Comparison of ENCODE assay signal across 29 cellular contexts in the genomic region with DNA sequence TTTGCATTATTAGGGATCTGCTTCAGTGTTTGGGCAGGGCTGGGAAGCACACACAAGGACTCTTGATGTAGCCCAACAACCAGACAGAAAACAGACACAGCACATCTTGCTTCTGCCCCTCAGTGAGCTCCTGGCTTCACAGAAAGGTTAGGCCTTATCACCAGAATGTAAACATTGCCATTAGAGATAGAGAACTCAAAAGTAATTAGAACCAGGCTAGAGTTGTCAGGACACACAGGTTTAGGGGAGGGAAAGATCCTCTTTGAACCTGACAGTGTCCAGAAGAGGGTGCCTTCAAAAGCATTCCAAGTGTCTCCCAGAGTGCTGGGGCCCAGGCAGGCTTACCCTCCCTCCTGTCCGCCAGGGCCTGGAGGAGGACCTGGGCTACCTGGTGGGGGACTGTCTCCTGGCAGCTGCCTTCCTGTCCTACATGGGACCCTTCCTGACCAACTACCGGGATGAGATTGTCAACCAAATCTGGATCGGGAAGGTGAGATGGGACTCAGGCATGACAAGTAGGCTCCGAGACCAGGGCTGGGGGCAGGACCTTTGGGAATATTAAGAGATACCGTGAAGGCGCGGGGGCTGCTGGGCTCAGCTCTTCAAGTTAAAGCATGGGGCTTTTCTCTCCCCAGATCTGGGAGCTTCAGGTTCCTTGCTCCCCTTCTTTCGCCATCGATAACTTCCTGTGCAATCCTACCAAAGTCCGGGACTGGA. TPM values are rescaled to one million over a fixed set of nuclear protein-coding genes. Genes with fewer than 3 reads are reported as not detected.
"Had no signal": no experiment of that assay in that cellular context is flagged by ENCODE, and none has a peak within 500 bp of the region (broad histone marks: within the 10 kb centered on the region; RNA-seq: fewer than 3 reads in every experiment).

No MANE protein-coding gene starts in this region.

- H3K36me3 Mint-ChIP-seq: activated naive CD4-positive, alpha-beta T cell treated with anti-CD3 and anti-CD28 coated beads, Interleukin-2, amount 50 U/mL, for 24 hours; naive thymus-derived CD4-positive, alpha-beta T cell; WTC11 had no signal

- H3K9me3 Mint-ChIP-seq: activated CD4-positive, alpha-beta memory T cell treated with anti-CD3 and anti-CD28 coated beads, Interleukin-2, amount 10 ng/mL, durations not matched to agents 7 days and 5 days; activated CD4-positive, alpha-beta T cell treated with anti-CD3 and anti-CD28 coated beads, Interleukin-2, amount 10 ng/mL, durations not matched to agents 7 days and 5 days; activated naive CD4-positive, alpha-beta T cell treated with anti-CD3 and anti-CD28 coated beads, Interleukin-2, amount 50 U/mL, for 24 hours; activated naive CD8-positive, alpha-beta T cell treated with anti-CD3 and anti-CD28 coated beads, Interleukin-2, amount 50 U/mL, for 24 hours; activated T-cell treated with anti-CD3 and anti-CD28 coated beads, Interleukin-2, amount 50 U/mL, for 24 hours; central memory CD8-positive, alpha-beta T cell; naive thymus-derived CD4-positive, alpha-beta T cell; WTC11 had no signal

- H3K27me3 Mint-ChIP-seq: activated CD4-positive, alpha-beta T cell treated with anti-CD3 and anti-CD28 coated beads, Interleukin-2, amount 10 ng/mL, durations not matched to agents 7 days and 5 days; activated naive CD4-positive, alpha-beta T cell treated with anti-CD3 and anti-CD28 coated beads, Interleukin-2, amount 50 U/mL, for 24 hours; activated naive CD8-positive, alpha-beta T cell treated with anti-CD3 and anti-CD28 coated beads, Interleukin-2, amount 50 U/mL, for 24 hours; activated T-cell treated with anti-CD3 and anti-CD28 coated beads, Interleukin-2, amount 50 U/mL, for 24 hours; central memory CD8-positive, alpha-beta T cell had no signal

- H3K27me3 ChIP-seq: breast epithelium, dorsolateral prefrontal cortex, right atrium auricular region, tibial nerve had no signal

- H3K27ac ChIP-seq: breast epithelium, dorsolateral prefrontal cortex, gastroesophageal sphincter, parathyroid adenoma, right atrium auricular region, tibial nerve had no signal

- H3K27ac Mint-ChIP-seq: activated CD4-positive, alpha-beta memory T cell treated with anti-CD3 and anti-CD28 coated beads, Interleukin-2, amount 10 ng/mL, durations not matched to agents 7 days and 5 days; activated CD4-positive, alpha-beta T cell treated with anti-CD3 and anti-CD28 coated beads, Interleukin-2, amount 10 ng/mL, durations not matched to agents 7 days and 5 days; activated naive CD4-positive, alpha-beta T cell treated with anti-CD3 and anti-CD28 coated beads, Interleukin-2, amount 50 U/mL, for 24 hours; activated naive CD8-positive, alpha-beta T cell treated with anti-CD3 and anti-CD28 coated beads, Interleukin-2, amount 50 U/mL, for 24 hours; activated T-cell treated with anti-CD3 and anti-CD28 coated beads, Interleukin-2, amount 50 U/mL, for 24 hours; naive thymus-derived CD4-positive, alpha-beta T cell; WTC11 had no signal

- H3K4me1 Mint-ChIP-seq: activated CD4-positive, alpha-beta memory T cell treated with anti-CD3 and anti-CD28 coated beads, Interleukin-2, amount 10 ng/mL, durations not matched to agents 7 days and 5 days; activated CD4-positive, alpha-beta T cell treated with anti-CD3 and anti-CD28 coated beads, Interleukin-2, amount 10 ng/mL, durations not matched to agents 7 days and 5 days; activated naive CD4-positive, alpha-beta T cell treated with anti-CD3 and anti-CD28 coated beads, Interleukin-2, amount 50 U/mL, for 24 hours; activated naive CD8-positive, alpha-beta T cell treated with anti-CD3 and anti-CD28 coated beads, Interleukin-2, amount 50 U/mL, for 24 hours; central memory CD8-positive, alpha-beta T cell; naive thymus-derived CD4-positive, alpha-beta T cell; WTC11 had no signal

- H3K4me1 ChIP-seq: breast epithelium, gastroesophageal sphincter, parathyroid adenoma, right atrium auricular region, tibial nerve had no signal

- H3K79me2 ChIP-seq: parathyroid adenoma had no signal

- H3K9me3 ChIP-seq: breast epithelium, gastroesophageal sphincter, right atrium auricular region, tibial nerve had no signal

- H3K4me2 ChIP-seq: smooth muscle cell had no signal

- H3K4me3 Mint-ChIP-seq: activated CD4-positive, alpha-beta memory T cell treated with anti-CD3 and anti-CD28 coated beads, Interleukin-2, amount 10 ng/mL, durations not matched to agents 7 days and 5 days; activated CD4-positive, alpha-beta T cell treated with anti-CD3 and anti-CD28 coated beads, Interleukin-2, amount 10 ng/mL, durations not matched to agents 7 days and 5 days; activated naive CD4-positive, alpha-beta T cell treated with anti-CD3 and anti-CD28 coated beads, Interleukin-2, amount 50 U/mL, for 24 hours; activated naive CD8-positive, alpha-beta T cell treated with anti-CD3 and anti-CD28 coated beads, Interleukin-2, amount 50 U/mL, for 24 hours; activated T-cell treated with anti-CD3 and anti-CD28 coated beads, Interleukin-2, amount 50 U/mL, for 24 hours; central memory CD8-positive, alpha-beta T cell; naive thymus-derived CD4-positive, alpha-beta T cell; WTC11 had no signal

- H3K36me3 ChIP-seq: breast epithelium, gastroesophageal sphincter, right atrium auricular region, tibial nerve had no signal

- DNase-seq: activated CD4-positive, alpha-beta memory T cell treated with anti-CD3 and anti-CD28 coated beads, Interleukin-2, amount 10 ng/mL, durations not matched to agents 7 days and 5 days; activated CD4-positive, alpha-beta T cell treated with anti-CD3 and anti-CD28 coated beads for 1 hour; activated CD4-positive, alpha-beta T cell treated with anti-CD3 and anti-CD28 coated beads, Interleukin-2, amount 10 ng/mL, durations not matched to agents 7 days and 5 days; activated CD8-positive, alpha-beta memory T cell treated with anti-CD3 and anti-CD28 coated beads, Interleukin-2, amount 50 U/mL, for 48 hours; activated naive CD8-positive, alpha-beta T cell treated with anti-CD3 and anti-CD28 coated beads, Interleukin-2, amount 50 U/mL, for 24 hours; activated T-cell treated with anti-CD3 and anti-CD28 coated beads, Interleukin-2, amount 50 U/mL, for 24 hours; effector memory CD4-positive, alpha-beta T cell; erythroblast; hippocampal formation; kidney; left colon; mammary epithelial cell; midbrain; naive thymus-derived CD4-positive, alpha-beta T cell; occipital lobe; stimulated activated CD4-positive, alpha-beta T cell treated with anti-CD3 and anti-CD28 coated beads, Interleukin-15, amount 100 ng/mL, for 24 hours; stimulated activated CD4-positive, alpha-beta T cell treated with anti-CD3 and anti-CD28 coated beads, Interleukin-2, amount 100 ng/mL, for 24 hours; stimulated activated naive CD4-positive, alpha-beta T cell treated with Interleukin-2 at 50 U/mL for 16 hours; T-helper 2 cell had no signal

- ATAC-seq: activated naive CD8-positive, alpha-beta T cell treated with anti-CD3 and anti-CD28 coated beads, Interleukin-2, amount 50 U/mL, for 24 hours; gastroesophageal sphincter; left colon; naive thymus-derived CD4-positive, alpha-beta T cell; WTC11 had no signal

- H2AFZ ChIP-seq: parathyroid adenoma had no signal

- H3K4me3 ChIP-seq: breast epithelium, dorsolateral prefrontal cortex, gastroesophageal sphincter, right atrium auricular region, smooth muscle cell, tibial nerve had no signal

- H3K9ac ChIP-seq: parathyroid adenoma had no signal

RNA-seq across cellular contexts. Expression of a gene that starts 37.8 kb away (rescaled TPM):
- polyA plus RNA-seq: naive thymus-derived CD4-positive, alpha-beta T cell had no signal
